In the genomic region with DNA sequence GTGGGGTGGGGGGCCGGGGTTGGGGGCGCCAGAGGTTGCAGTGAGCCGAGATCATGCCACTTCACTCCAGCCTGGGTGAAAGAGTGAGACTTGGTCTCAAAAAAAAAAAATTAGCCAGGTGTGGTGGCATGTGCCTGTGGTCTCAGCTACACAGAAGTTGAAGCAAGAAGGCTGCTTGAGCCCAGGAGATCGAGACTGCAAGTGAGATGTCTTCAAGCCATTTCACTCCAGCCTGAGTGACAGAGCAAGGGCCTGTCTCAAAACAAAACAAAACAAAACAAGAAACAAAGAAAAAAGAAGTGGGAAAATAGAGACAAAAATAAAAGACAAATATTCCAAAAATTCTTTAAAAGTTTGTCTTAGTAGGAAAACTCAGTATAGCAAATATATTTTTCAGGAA, we compare ENCODE assay signal across 14 cellular contexts.
DNase-seq lines count a peak whose midpoint lies in the region; ATAC-seq and TF ChIP-seq lines count a peak whose summit lies in the region.
"Had no signal": no experiment of that assay in that cellular context is flagged by ENCODE, and none has a peak within 500 bp of the region (broad histone marks: within the 10 kb centered on the region; RNA-seq: fewer than 3 reads in every experiment).

No MANE protein-coding gene starts in this region.

- no peak overlapping the region for H2BK15ac ChIP-seq in neuronal stem cell (ENCODE audit: low read length)

- no peak overlapping the region for H2AFZ ChIP-seq in neuronal stem cell (ENCODE audit: low read length)

- peak overlapping the region; percentile 73 to 74 for H3K4me3 Mint-ChIP-seq in activated T-cell treated with anti-CD3 and anti-CD28 coated beads, Interleukin-2, amount 50 U/mL, for 72 hours
- peak overlapping the region; percentile 58 to 64 for H3K4me3 Mint-ChIP-seq in stimulated activated naive B cell treated with anti-CD40 and anti-IgM and Interleukin-4, amounts not matched to agents 10 μg/mL and 1 μg/mL and 100 μg/mL, for 72 hours
- H3K4me3 Mint-ChIP-seq: neural crest cell had no signal

- no peak overlapping the region for H2AK5ac ChIP-seq in neuronal stem cell (ENCODE audit: low read depth, low read length)

- no peak overlapping the region for H4K8ac ChIP-seq in neuronal stem cell (ENCODE audit: low read depth, low read length)

- H3K27ac Mint-ChIP-seq in activated T-cell treated with anti-CD3 and anti-CD28 coated beads, Interleukin-2, amount 50 U/mL, for 72 hours = peak overlapping the region; percentile 3
- peak overlapping the region; percentile 76 for H3K27ac Mint-ChIP-seq in stimulated activated naive B cell treated with anti-CD40 and anti-IgM and Interleukin-4, amounts not matched to agents 10 μg/mL and 1 μg/mL and 100 μg/mL, for 72 hours

- H2BK5ac ChIP-seq in neuronal stem cell (ENCODE audit: low read length) = no peak overlapping the region

- WGBS in neuronal stem cell (ENCODE audit: extremely low coverage in 2 of 2, insufficient read length in 2 of 2, insufficient replicate concordance in 1 of 2), 2 donors = no CpG with 5 or more reads among the region's 4 CpGs

- no peaks in the 10 kb centered on the region for H3K27me3 Mint-ChIP-seq in activated T-cell treated with anti-CD3 and anti-CD28 coated beads, Interleukin-2, amount 50 U/mL, for 72 hours (ENCODE audit: low read depth)
- no peaks in the 10 kb centered on the region for H3K27me3 Mint-ChIP-seq in stimulated activated naive B cell treated with anti-CD40 and anti-IgM and Interleukin-4, amounts not matched to agents 10 μg/mL and 1 μg/mL and 100 μg/mL, for 72 hours

- peaks cover 35% of the 10 kb centered on the region for H3K4me1 Mint-ChIP-seq in activated T-cell treated with anti-CD3 and anti-CD28 coated beads, Interleukin-2, amount 50 U/mL, for 72 hours (ENCODE audit: low read depth)
- peaks cover 12 to 49% of the 10 kb centered on the region in 2 donors for H3K4me1 Mint-ChIP-seq in stimulated activated naive B cell treated with anti-CD40 and anti-IgM and Interleukin-4, amounts not matched to agents 10 μg/mL and 1 μg/mL and 100 μg/mL, for 72 hours

- no peak for ATAC-seq in activated T-cell treated with anti-CD3 and anti-CD28 coated beads, Interleukin-2, amount 50 U/mL, for 72 hours (replicated peaks in 1 of 2)
- no peak for ATAC-seq in stimulated activated naive B cell treated with anti-CD40 and anti-IgM and Interleukin-4, amounts not matched to agents 10 μg/mL and 1 μg/mL and 100 μg/mL, for 72 hours (replicated peaks)
- ATAC-seq: body of pancreas had no signal

- H3K27ac ChIP-seq in KOPT-K1 (ENCODE audit: low read depth, low read length, poor library complexity, severe bottlenecking) (peak overlapping the region; percentile 32), tibial artery (no peak overlapping the region), neuronal stem cell (replicated peaks; ENCODE audit: low read length) (no peak overlapping the region)
- H3K27ac ChIP-seq: body of pancreas had no signal

- H3K4me1 ChIP-seq in adipocyte (ENCODE audit: control insufficient read depth, insufficient read depth, low read length) (peaks cover 10% of the 10 kb centered on the region), tibial artery (peaks cover 0 to 10% (median 3%) of the 10 kb centered on the region in 4 donors), neuronal stem cell (ENCODE audit: control insufficient read depth in 2 of 2, insufficient read depth in 1 of 2, low read depth in 1 of 2, low read length in 2 of 2) (peaks cover 2 to 5% of the 10 kb centered on the region in 2 donors)
- H3K4me1 ChIP-seq: body of pancreas had no signal

- no peaks in the 10 kb centered on the region for H3K79me1 ChIP-seq in neuronal stem cell (ENCODE audit: low read depth, low read length)

- H3K36me3 Mint-ChIP-seq in activated T-cell treated with anti-CD3 and anti-CD28 coated beads, Interleukin-2, amount 50 U/mL, for 72 hours (ENCODE audit: insufficient read depth in 2 of 2) = peaks cover 4 to 11% of the 10 kb centered on the region in 2 donors
- H3K36me3 Mint-ChIP-seq in stimulated activated naive B cell treated with anti-CD40 and anti-IgM and Interleukin-4, amounts not matched to agents 10 μg/mL and 1 μg/mL and 100 μg/mL, for 72 hours = peaks cover 9 to 17% of the 10 kb centered on the region in 2 donors

- no peak overlapping the region for H3K4me2 ChIP-seq in neuronal stem cell (ENCODE audit: insufficient read depth, low read length, poor library complexity, severe bottlenecking)

- H3K36me3 ChIP-seq in KOPT-K1 (ENCODE audit: insufficient read depth, low read length) = peaks cover 34% of the 10 kb centered on the region
- H3K36me3 ChIP-seq in adipocyte (ENCODE audit: control insufficient read depth, insufficient read depth, low read length, severe bottlenecking) = no peaks in the 10 kb centered on the region
- peaks cover 0 to 9% (median 6%) of the 10 kb centered on the region in 3 donors for H3K36me3 ChIP-seq in tibial artery
- peaks cover 0 to 2% of the 10 kb centered on the region in 2 donors for H3K36me3 ChIP-seq in neuronal stem cell (replicated peaks in 1 of 2; ENCODE audit: control insufficient read depth in 2 of 2, insufficient read depth in 2 of 2, low read length in 2 of 2)
- H3K36me3 ChIP-seq: MG63 had no signal

- H3K9ac ChIP-seq in adipocyte (ENCODE audit: low read length) (peak overlapping the region; percentile 2), neuronal stem cell (ENCODE audit: low read depth, low read length, poor library complexity) (no peak overlapping the region)

- no peak overlapping the region for H3K4ac ChIP-seq in neuronal stem cell (ENCODE audit: low read length)

- no peak overlapping the region for H2BK12ac ChIP-seq in neuronal stem cell (ENCODE audit: low read length)

- H3K18ac ChIP-seq in neuronal stem cell (ENCODE audit: low read length) = no peak overlapping the region

- peak in 1 of 2 donors; percentile 10 for DNase-seq in activated T-cell treated with anti-CD3 and anti-CD28 coated beads, Interleukin-2, amount 50 U/mL, for 72 hours
- DNase-seq in activated T-cell treated with anti-CD3 and anti-CD28 coated beads for 4 hours = no peak
- DNase-seq in adipocyte (ENCODE audit: low read depth) = no peak
- no peak for DNase-seq in stimulated activated naive B cell treated with anti-CD40 and anti-IgM and Interleukin-4, amounts not matched to agents 10 μg/mL and 1 μg/mL and 100 μg/mL, for 72 hours
- no peak for DNase-seq in stimulated activated CD4-positive, alpha-beta T cell treated with anti-CD3 and anti-CD28 coated beads, Interleukin-4, amount 100 ng/mL, for 24 hours
- DNase-seq in tibial artery = no peak
- DNase-seq in neuronal stem cell (ENCODE audit: low spot score) = no peak
- DNase-seq: ACHN, body of pancreas, MG63, NCI-H2081 treated with DMSO at 0.1 percent for 48 hours, SHP77 treated with DMSO at 0.1 percent for 48 hours had no signal

- no peak overlapping the region for H4K91ac ChIP-seq in neuronal stem cell (ENCODE audit: low read depth, low read length, poor library complexity)

- no peaks in the 10 kb centered on the region for H3K9me3 ChIP-seq in KOPT-K1 (ENCODE audit: insufficient read depth, low read length, poor library complexity, severe bottlenecking)
- H3K9me3 ChIP-seq in adipocyte (ENCODE audit: control insufficient read depth, low read length) = no peaks in the 10 kb centered on the region
- no peaks in the 10 kb centered on the region for H3K9me3 ChIP-seq in tibial artery
- H3K9me3 ChIP-seq in neuronal stem cell (replicated peaks in 1 of 2; ENCODE audit: control insufficient read depth in 2 of 2, insufficient read depth in 1 of 2, low read depth in 1 of 2, low read length in 2 of 2) = no peaks in the 10 kb centered on the region
- H3K9me3 ChIP-seq: body of pancreas, MG63 had no signal

- intact Hi-C loops in tibial artery (cut with DNase I; ENCODE audit: low total_unique reads) = no loop called here

- H3K23ac ChIP-seq in neuronal stem cell (ENCODE audit: low read depth, low read length, poor library complexity) = no peak overlapping the region

- TF ChIP-seq CTCF in tibial artery (IDR thresholded peaks at IDR 0.05) = no peak

- H3K9me3 Mint-ChIP-seq in activated T-cell treated with anti-CD3 and anti-CD28 coated beads, Interleukin-2, amount 50 U/mL, for 72 hours = no peaks in the 10 kb centered on the region
- no peaks in the 10 kb centered on the region for H3K9me3 Mint-ChIP-seq in stimulated activated naive B cell treated with anti-CD40 and anti-IgM and Interleukin-4, amounts not matched to agents 10 μg/mL and 1 μg/mL and 100 μg/mL, for 72 hours
- H3K9me3 Mint-ChIP-seq: neural crest cell had no signal

- no peak overlapping the region for H3K4me3 ChIP-seq in adipocyte (ENCODE audit: low read length)
- H3K4me3 ChIP-seq in tibial artery = no peak overlapping the region
- H3K4me3 ChIP-seq in neuronal stem cell (ENCODE audit: low read length in 2 of 2) = no peak overlapping the region
- H3K4me3 ChIP-seq: body of pancreas, MG63 had no signal

- H2BK120ac ChIP-seq in neuronal stem cell (ENCODE audit: low read depth, low read length) = no peak overlapping the region

- H3K14ac ChIP-seq in neuronal stem cell (ENCODE audit: low read length) = no peak overlapping the region

- no peaks in the 10 kb centered on the region for H3K27me3 ChIP-seq in adipocyte (replicated peaks; ENCODE audit: control insufficient read depth, insufficient read depth, low read length)
- no peaks in the 10 kb centered on the region for H3K27me3 ChIP-seq in tibial artery
- no peaks in the 10 kb centered on the region for H3K27me3 ChIP-seq in neuronal stem cell (ENCODE audit: control insufficient read depth in 3 of 3, insufficient read depth in 3 of 3, low read depth in 1 of 3, low read length in 3 of 3)
- H3K27me3 ChIP-seq: body of pancreas, MG63 had no signal
